24 cellular contexts compared by ENCODE assay signal in genomic region chr2:227234432-227234831, GRCh38.
"Had no signal": no experiment of that assay in that cellular context is flagged by ENCODE, and none has a peak within 500 bp of the region (broad histone marks: within the 10 kb centered on the region; RNA-seq: fewer than 3 reads in every experiment).

No MANE protein-coding gene starts in this region.

- DNase-seq: activated CD4-positive, alpha-beta memory T cell treated with anti-CD3 and anti-CD28 coated beads for 36 hours; activated CD4-positive, alpha-beta T cell treated with anti-CD3 and anti-CD28 coated beads for 36 hours; activated CD4-positive, alpha-beta T cell treated with anti-CD3 and anti-CD28 coated beads, Interleukin-2, amount 10 ng/mL, durations not matched to agents 24 days and 14 days; activated CD4-positive, CD25-positive, alpha-beta regulatory T cell; activated CD4-positive, CD25-positive, alpha-beta regulatory T cell treated with anti-CD3 and anti-CD28 coated beads, Interleukin-2, amount 50 U/mL, for 72 hours; activated CD8-positive, alpha-beta memory T cell treated with anti-CD3 and anti-CD28 coated beads, Interleukin-2, amount 10 ng/mL, durations not matched to agents 7 days and 5 days; activated CD8-positive, alpha-beta memory T cell treated with anti-CD3 and anti-CD28 coated beads, Interleukin-2, amount 50 U/mL, for 4 hours; activated CD8-positive, alpha-beta T cell treated with anti-CD3 and anti-CD28 coated beads, Interleukin-2, amount 10 ng/mL, durations not matched to agents 7 days and 5 days; activated gamma-delta T cell; activated naive CD4-positive, alpha-beta T cell; activated naive CD4-positive, alpha-beta T cell treated with anti-CD3 and anti-CD28 coated beads, Interleukin-2, amount 10 ng/mL, durations not matched to agents 7 days and 5 days; activated naive CD8-positive, alpha-beta T cell treated with anti-CD3 and anti-CD28 coated beads, Interleukin-2, amount 10 ng/mL, durations not matched to agents 7 days and 5 days; activated T-cell treated with anti-CD3 and anti-CD28 coated beads, Interleukin-2, amount 50 U/mL, for 1 hour; activated T-cell treated with anti-CD3 and anti-CD28 coated beads, Interleukin-2, amount 50 U/mL, for 48 hours; dorsolateral prefrontal cortex; effector memory CD4-positive, alpha-beta T cell; foreskin melanocyte; head of caudate nucleus; T-helper 1 cell; T-helper 17 cell; T1000 had no signal

- H3K36me3 ChIP-seq: ascending aorta, breast epithelium had no signal

- H3K4me1 ChIP-seq: ascending aorta, breast epithelium had no signal

- H3K9me3 ChIP-seq: ascending aorta, breast epithelium had no signal

- H3K27ac ChIP-seq: ascending aorta, breast epithelium, coronary artery, dorsolateral prefrontal cortex had no signal

- H3K4me3 ChIP-seq: ascending aorta, breast epithelium, coronary artery, dorsolateral prefrontal cortex had no signal

- H3K27me3 ChIP-seq: ascending aorta, breast epithelium had no signal
